In genomic region chr3:164572436-164572835, GRCh38 we compare ENCODE assay signal across 34 cellular contexts.
"Had no signal": no experiment of that assay in that cellular context is flagged by ENCODE, and none has a peak within 500 bp of the region (broad histone marks: within the 10 kb centered on the region; RNA-seq: fewer than 3 reads in every experiment).

No MANE protein-coding gene starts in this region.

- DNase-seq: Karpas-422, Kasumi-1, MG63, MM.1S, MV-4-11, NCI-H1048, NCI-H1092, NCI-H1092 treated with DMSO at 0.1 percent for 48 hours, NCI-H1105, NCI-H1105 treated with DMSO at 0.1 percent for 48 hours, NCI-H1417, NCI-H1417 treated with DMSO at 0.1 percent for 48 hours, NCI-H1436, NCI-H1436 treated with DMSO at 0.1 percent for 48 hours, NCI-H146, NCI-H1694, NCI-H1694 treated with DMSO at 0.1 percent for 48 hours, NCI-H187, NCI-H187 treated with DMSO at 0.1 percent for 48 hours, NCI-H1930, NCI-H2029, NCI-H2029 treated with DMSO at 0.1 percent for 48 hours, NCI-H2081, NCI-H2081 treated with DMSO at 0.1 percent for 48 hours, NCI-H2107, NCI-H2171, NCI-H2171 treated with DMSO at 0.1 percent for 48 hours, NCI-H2227 treated with DMSO at 0.1 percent for 48 hours, NCI-H226, NCI-H345, NCI-H446, NCI-H446 treated with DMSO at 0.1 percent for 48 hours, NCI-H510A, NCI-H510A treated with DMSO at 0.1 percent for 48 hours had no signal
